ENCODE assay signal across 17 cellular contexts in genomic region chr10:77613476-77614130, GRCh38. TPM values are rescaled to one million over a fixed set of nuclear protein-coding genes. Genes with fewer than 3 reads are reported as not detected.
DNase-seq lines count a peak whose midpoint lies in the region; ATAC-seq and TF ChIP-seq lines count a peak whose summit lies in the region.
"Had no signal": no experiment of that assay in that cellular context is flagged by ENCODE, and none has a peak within 500 bp of the region (broad histone marks: within the 10 kb centered on the region; RNA-seq: fewer than 3 reads in every experiment).

No MANE protein-coding gene starts in this region.

- no peaks in the 10 kb centered on the region for H3K79me1 ChIP-seq in mesendoderm (ENCODE audit: low read length)

- H3K9me3 ChIP-seq in Panc1 (ENCODE audit: control insufficient read depth, insufficient read depth, low read depth, low read length): no peaks in the 10 kb centered on the region
- H3K9me3 ChIP-seq in gastroesophageal sphincter: no peaks in the 10 kb centered on the region
- no peaks in the 10 kb centered on the region for H3K9me3 ChIP-seq in thoracic aorta
- H3K9me3 ChIP-seq in CD8-positive, alpha-beta memory T cell (ENCODE audit: low read length): no peaks in the 10 kb centered on the region
- H3K9me3 ChIP-seq: Peyer's patch, upper lobe of left lung had no signal

- no peaks in the 10 kb centered on the region for H3K36me3 Mint-ChIP-seq in CD8-positive, alpha-beta memory T cell
- H3K36me3 Mint-ChIP-seq: activated naive CD4-positive, alpha-beta T cell treated with anti-CD3 and anti-CD28 coated beads, Interleukin-2, amount 50 U/mL, for 72 hours had no signal

- H3K9me3 Mint-ChIP-seq in CD8-positive, alpha-beta memory T cell: peaks cover 0 to 2% (median 0%) of the 10 kb centered on the region in 5 donors
- H3K9me3 Mint-ChIP-seq: activated naive CD4-positive, alpha-beta T cell treated with anti-CD3 and anti-CD28 coated beads, Interleukin-2, amount 50 U/mL, for 72 hours had no signal

- H3K56ac ChIP-seq in mesendoderm (ENCODE audit: low read length): no peak overlapping the region

- WGBS in gastroesophageal sphincter (ENCODE audit: low coverage in 1 of 2), 2 donors: 44% methylated on average over 7 of the region's 9 CpGs; no CpG with 5 or more reads in 1 of the 2 donors
- WGBS in mesendoderm (ENCODE audit: extremely low coverage, insufficient coverage, low lambda C conversion rate): no CpG with 5 or more reads among the region's 9 CpGs

- H3K27ac ChIP-seq in Panc1 (ENCODE audit: low read length) (peak overlapping the region; percentile 84), gastroesophageal sphincter (peak overlapping the region; percentile 73 to 85 (median 80)), thoracic aorta (peak overlapping the region; percentile 61 to 65), mesendoderm (ENCODE audit: low read depth, low read length) (no peak overlapping the region)
- no peak overlapping the region for H3K27ac ChIP-seq in CD8-positive, alpha-beta memory T cell (ENCODE audit: low read depth, low read length)
- H3K27ac ChIP-seq: upper lobe of left lung had no signal

- H3K27me3 Mint-ChIP-seq in CD8-positive, alpha-beta memory T cell: peaks cover 5 to 13% of the 10 kb centered on the region in 2 donors

- H3K27me3 ChIP-seq in Panc1 (ENCODE audit: control insufficient read depth, insufficient read depth, low read length): no peaks in the 10 kb centered on the region
- H3K27me3 ChIP-seq in gastroesophageal sphincter: no peaks in the 10 kb centered on the region
- H3K27me3 ChIP-seq in thoracic aorta (replicated peaks; ENCODE audit: insufficient read depth): no peaks in the 10 kb centered on the region
- no peaks in the 10 kb centered on the region for H3K27me3 ChIP-seq in mesendoderm (ENCODE audit: insufficient read depth, low read length, poor library complexity)
- H3K27me3 ChIP-seq in CD8-positive, alpha-beta memory T cell (ENCODE audit: insufficient read depth, low read length, poor library complexity, severe bottlenecking): no peaks in the 10 kb centered on the region
- H3K27me3 ChIP-seq: Peyer's patch, upper lobe of left lung had no signal

- H3K79me2 ChIP-seq in mesendoderm (ENCODE audit: control insufficient read depth, insufficient read depth, low read length): no peaks in the 10 kb centered on the region

- no peak overlapping the region for H3K4me3 Mint-ChIP-seq in CD8-positive, alpha-beta memory T cell

- no peak overlapping the region for H2BK5ac ChIP-seq in mesendoderm (ENCODE audit: low read length)

- DNase-seq in NCI-H1417 (lab: John Stamatoyannopoulos, UW) (peak; percentile 23 to 43 (median 41)), NCI-H1417 treated with DMSO at 0.1 percent for 48 hours (lab: John Stamatoyannopoulos, UW) (no peak), Panc1 (ENCODE audit: low read depth, low spot score) (no peak), thoracic aorta (ENCODE audit: low spot score) (no peak), mesendoderm (no peak)
- no peak for DNase-seq in CD8-positive, alpha-beta memory T cell
- DNase-seq: dermis blood vessel endothelial cell, kidney, NCI-H2029, Peyer's patch, T1000, upper lobe of left lung had no signal

- no peak overlapping the region for H3K4ac ChIP-seq in mesendoderm (ENCODE audit: low read depth, low read length)

- H4K8ac ChIP-seq in mesendoderm (ENCODE audit: low read depth, low read length): no peak overlapping the region

- POLR2A ChIA-PET in Panc1 (lab: Charles Lee): interaction anchor here (0.6 to 1.1 kb wide), 3 partner anchors 10 to 34 kb away, joined by 3 read pairs; no protein-coding TSS in a partner anchor
- POLR2A ChIA-PET in CD8-positive, alpha-beta memory T cell (lab: Charles Lee): no interaction called here

- H2BK120ac ChIP-seq in mesendoderm (ENCODE audit: low read depth, low read length): no peak overlapping the region

- no peak overlapping the region for H3K27ac Mint-ChIP-seq in CD8-positive, alpha-beta memory T cell
- H3K27ac Mint-ChIP-seq: activated naive CD4-positive, alpha-beta T cell treated with anti-CD3 and anti-CD28 coated beads, Interleukin-2, amount 50 U/mL, for 72 hours had no signal

- no peaks in the 10 kb centered on the region for H3K4me1 Mint-ChIP-seq in CD8-positive, alpha-beta memory T cell

- H3K23ac ChIP-seq in mesendoderm (ENCODE audit: low read length): no peak overlapping the region

- intact Hi-C loops in Panc1 (cut with micrococcal nuclease; ENCODE audit: unreplicated experiment): no loop called here

- TF ChIP-seq CTCF in Panc1 (IDR thresholded peaks at IDR 0.05) (no peak), gastroesophageal sphincter (IDR thresholded peaks at IDR 0.05) (no peak), thoracic aorta (IDR thresholded peaks at IDR 0.05) (no peak)

- H3K4me1 ChIP-seq in Panc1 (ENCODE audit: control insufficient read depth, insufficient read depth, low read length): peaks cover 72% of the 10 kb centered on the region
- peaks cover 3 to 90% (median 11%) of the 10 kb centered on the region in 3 donors for H3K4me1 ChIP-seq in gastroesophageal sphincter
- H3K4me1 ChIP-seq in thoracic aorta (ENCODE audit: control insufficient read depth in 1 of 2, low read depth in 2 of 2): peaks cover 21 to 82% of the 10 kb centered on the region in 2 donors
- H3K4me1 ChIP-seq in mesendoderm (ENCODE audit: control insufficient read depth, low read depth, low read length): no peaks in the 10 kb centered on the region
- H3K4me1 ChIP-seq in CD8-positive, alpha-beta memory T cell (ENCODE audit: insufficient read depth, low read length): no peaks in the 10 kb centered on the region
- H3K4me1 ChIP-seq: upper lobe of left lung had no signal

- H3K9ac ChIP-seq in mesendoderm (ENCODE audit: low read length): no peak overlapping the region

- H2BK15ac ChIP-seq in mesendoderm (replicated peaks; ENCODE audit: low read depth): no peak overlapping the region

- no peak for TF ChIP-seq EP300 in gastroesophageal sphincter (IDR thresholded peaks at IDR 0.05)

- CTCF ChIA-PET in Panc1 (lab: Charles Lee): interaction anchor here (1.0 to 1.7 kb wide), 2 partner anchors 20 to 22 kb away, joined by 4 to 5 read pairs; no protein-coding TSS in a partner anchor
- CTCF ChIA-PET in CD8-positive, alpha-beta memory T cell (lab: Charles Lee): interaction anchor here (1.1 kb wide), 1 partner anchor 28 kb away, joined by 3 read pairs; no protein-coding TSS in a partner anchor

- in situ Hi-C loops in Panc1 (cut with HindIII; ENCODE audit: low pct_unique_long_range_greater_than_20kb, low sequenced_read_pairs): no loop called here

- H3K4me2 ChIP-seq in mesendoderm (ENCODE audit: low read length): no peak overlapping the region
- H3K4me2 ChIP-seq: smooth muscle cell had no signal

- H4K5ac ChIP-seq in mesendoderm (ENCODE audit: low read length): no peak overlapping the region

- H3K4me3 ChIP-seq in Panc1 (ENCODE audit: low read depth in 2 of 2, low read length in 2 of 2) (peak overlapping the region in 1 of 2 experiments; percentile 7; a peak in 2 of 4 replicates), gastroesophageal sphincter (no peak overlapping the region), thoracic aorta (peak overlapping the region; percentile 17), mesendoderm (ENCODE audit: low read length) (no peak overlapping the region)
- no peak overlapping the region for H3K4me3 ChIP-seq in CD8-positive, alpha-beta memory T cell (ENCODE audit: low read length)
- H3K4me3 ChIP-seq: Peyer's patch, smooth muscle cell, upper lobe of left lung had no signal

- H3K18ac ChIP-seq in mesendoderm (ENCODE audit: low read length): no peak overlapping the region

- ATAC-seq in Panc1: peak; percentile 84
- peak; percentile 54 for ATAC-seq in gastroesophageal sphincter
- ATAC-seq in thoracic aorta (ENCODE audit: insufficient number of reproducible peaks, low FRiP score, low read depth): no peak
- no peak for ATAC-seq in GM21390 (IDR thresholded peaks at IDR 0.05; ENCODE audit: unreplicated experiment)
- ATAC-seq: activated naive CD4-positive, alpha-beta T cell treated with anti-CD3 and anti-CD28 coated beads, Interleukin-2, amount 50 U/mL, for 72 hours; HCT116 had no signal

- TF ChIP-seq POLR2A in gastroesophageal sphincter (IDR thresholded peaks at IDR 0.05): no peak

- no peak overlapping the region for H2AK5ac ChIP-seq in mesendoderm (ENCODE audit: low read length)

- BruUV-seq in Panc1 (replicated peaks; lab: Mats Ljungman, UMichigan): no TSS peak

- H3K36me3 ChIP-seq in Panc1 (ENCODE audit: control insufficient read depth, insufficient read depth, low read length) (no peaks in the 10 kb centered on the region), gastroesophageal sphincter (no peaks in the 10 kb centered on the region), thoracic aorta (no peaks in the 10 kb centered on the region), mesendoderm (ENCODE audit: control insufficient read depth, insufficient read depth, low read length) (no peaks in the 10 kb centered on the region)
- no peaks in the 10 kb centered on the region for H3K36me3 ChIP-seq in CD8-positive, alpha-beta memory T cell (ENCODE audit: insufficient read depth, low read length)
- H3K36me3 ChIP-seq: Peyer's patch, upper lobe of left lung had no signal

RNA-seq across cellular contexts. Expression of gene KCNMA1, which starts 24.0 kb away (rescaled TPM):
- total RNA-seq in Panc1 (2021; ENCODE audit: unreplicated experiment) (91.9 TPM), gastroesophageal sphincter (100 to 1,000 TPM; 168 to 389 (median 323) TPM), thoracic aorta (100 to 1,000 TPM; 168 to 188 TPM)
- polyA plus RNA-seq in Panc1 (2012; ENCODE audit: insufficient read length): 75.5 TPM
- 1.4 TPM for polyA plus RNA-seq in mesendoderm (2013, experiment 1 of 2)
- polyA plus RNA-seq in mesendoderm (2013, experiment 2 of 2): 1.9 TPM
- under 1 TPM; 0.20 to 0.31 TPM for total RNA-seq in CD8-positive, alpha-beta memory T cell
- polyA plus RNA-seq in CD8-positive, alpha-beta memory T cell: not detected
- total RNA-seq: activated naive CD4-positive, alpha-beta T cell treated with anti-CD3 and anti-CD28 coated beads, Interleukin-2, amount 50 U/mL, for 72 hours had no signal

Comparison
In these comparisons a context has a peak if more than half of its experiments do, and no peak if none do; other contexts are left out.
1. DNase-seq: peak in NCI-H1417 (3 of 3); none in NCI-H1417 treated with DMSO at 0.1 percent for 48 hours (single experiment), Panc1 (single experiment), thoracic aorta (single experiment), mesendoderm (single experiment) and CD8-positive, alpha-beta memory T cell (0 of 5).
2. ATAC-seq: peak in Panc1 (single experiment) and gastroesophageal sphincter (single experiment); none in thoracic aorta (single experiment) and GM21390 (single experiment).
3. H3K27ac ChIP-seq: peak in Panc1 (single experiment), gastroesophageal sphincter (4 of 4) and thoracic aorta (2 of 2); none in mesendoderm (single experiment) and CD8-positive, alpha-beta memory T cell (single experiment).
4. RNA of gene KCNMA1, which starts 24.0 kb away (total RNA-seq): 168 to 389 TPM in gastroesophageal sphincter, 168 to 188 TPM in thoracic aorta and 91.9 TPM in Panc1 (single experiment); 0.20 to 0.31 TPM in CD8-positive, alpha-beta memory T cell; every median in the first group is over 10 times any median in the second.